18 cellular contexts compared by ENCODE assay signal in genomic region chr7:41224063-41224763, GRCh38.
DNase-seq lines count a peak whose midpoint lies in the region; ATAC-seq, FAIRE-seq and TF ChIP-seq lines count a peak whose summit lies in the region.
"Had no signal": no experiment of that assay in that cellular context is flagged by ENCODE, and none has a peak within 500 bp of the region (broad histone marks: within the 10 kb centered on the region; RNA-seq: fewer than 3 reads in every experiment).

No MANE protein-coding gene starts in this region.

- peak overlapping the region; percentile 18 for H2AFZ ChIP-seq in ACC112 (ENCODE audit: low read length, unreplicated experiment)
- peak overlapping the region; percentile 6 for H2AFZ ChIP-seq in astrocyte (ENCODE audit: low read depth, low read length)

- H3K4me2 ChIP-seq in astrocyte (ENCODE audit: low read length) = peak overlapping the region; percentile 14

- H3K27me3 Mint-ChIP-seq in astrocyte (ENCODE audit: low read depth, unreplicated experiment) = no peaks in the 10 kb centered on the region

- H3K27ac Mint-ChIP-seq in astrocyte (ENCODE audit: unreplicated experiment) = no peak overlapping the region
- H3K27ac Mint-ChIP-seq: mesothelial cell of epicardium had no signal

- no peaks in the 10 kb centered on the region for H3K36me3 ChIP-seq in ACC112 (ENCODE audit: insufficient read depth, low read length)
- H3K36me3 ChIP-seq in astrocyte (ENCODE audit: insufficient read depth, low read length) = no peaks in the 10 kb centered on the region
- H3K36me3 ChIP-seq: HAP-1 had no signal

- no peak for TF ChIP-seq CTCF in astrocyte (IDR thresholded peaks at IDR 0.05; ENCODE audit: insufficient read depth, low read depth, low read length)
- no peak for TF ChIP-seq CTCF in foreskin keratinocyte (conservative IDR thresholded peaks at IDR 0.05)

- no peaks in the 10 kb centered on the region for H3K9me3 Mint-ChIP-seq in astrocyte (ENCODE audit: unreplicated experiment)

- peaks cover 25% of the 10 kb centered on the region for H3K4me1 ChIP-seq in ACC112 (ENCODE audit: control insufficient read depth, insufficient read depth, low read length, unreplicated experiment)
- peaks cover 8% of the 10 kb centered on the region for H3K4me1 ChIP-seq in astrocyte (ENCODE audit: insufficient read depth, low read length)
- peaks cover 26% of the 10 kb centered on the region for H3K4me1 ChIP-seq in foreskin keratinocyte
- H3K4me1 ChIP-seq: HAP-1 had no signal

- FAIRE-seq in astrocyte (lab: Jason Lieb, UNC) = peak; percentile 9
- FAIRE-seq: D721Med had no signal

- DNase-seq in HS-5 (ENCODE audit: low read depth) = peak; percentile 87
- DNase-seq in astrocyte (ENCODE audit: low read depth) = peak; percentile 26
- DNase-seq in foreskin keratinocyte = peak; percentile 98 to 99
- no peak for DNase-seq in nucleus accumbens (lab: John Stamatoyannopoulos, UW)
- DNase-seq in NCI-H2081 (lab: John Stamatoyannopoulos, UW) = no peak
- DNase-seq: ACHN; amygdala; cortex of kidney; Kasumi-1; NCI-H187 treated with DMSO at 0.1 percent for 48 hours; small intestine; stimulated activated naive CD8-positive, alpha-beta T cell treated with anti-CD3 and anti-CD28 coated beads, Interleukin-15, Interleukin-2, amounts not matched to agents 100 U/mL and 50 U/mL, for 24 hours had no signal

- H3K9me3 ChIP-seq in astrocyte (ENCODE audit: insufficient read depth, low read depth, low read length) = no peaks in the 10 kb centered on the region
- H3K9me3 ChIP-seq: HAP-1 had no signal

- H3K27me3 ChIP-seq in ACC112 (ENCODE audit: insufficient read depth, low read length) = no peaks in the 10 kb centered on the region
- H3K27me3 ChIP-seq in astrocyte (ENCODE audit: insufficient read depth, low read length) = no peaks in the 10 kb centered on the region
- no peaks in the 10 kb centered on the region for H3K27me3 ChIP-seq in foreskin keratinocyte

- H3K4me3 Mint-ChIP-seq in astrocyte (ENCODE audit: unreplicated experiment) = no peak overlapping the region
- H3K4me3 Mint-ChIP-seq: mesothelial cell of epicardium had no signal

- ATAC-seq in foreskin keratinocyte (peak; percentile 98), GM18868 (IDR thresholded peaks at IDR 0.05; ENCODE audit: unreplicated experiment) (no peak), HG02642 (IDR thresholded peaks at IDR 0.05; ENCODE audit: poor library complexity, unreplicated experiment) (no peak)
- ATAC-seq: stimulated activated naive CD8-positive, alpha-beta T cell treated with anti-CD3 and anti-CD28 coated beads, Interleukin-15, Interleukin-2, amounts not matched to agents 100 U/mL and 50 U/mL, for 24 hours had no signal

- H3K9ac ChIP-seq in astrocyte (ENCODE audit: low read length) = peak overlapping the region; percentile 25

- H3K36me3 Mint-ChIP-seq in astrocyte (ENCODE audit: low read depth, unreplicated experiment) = peaks cover 2% of the 10 kb centered on the region
- H3K36me3 Mint-ChIP-seq: mesothelial cell of epicardium had no signal

- H3K79me2 ChIP-seq in ACC112 (ENCODE audit: control insufficient read depth, insufficient read depth, low read length, unreplicated experiment) (no peaks in the 10 kb centered on the region), astrocyte (ENCODE audit: insufficient read depth, low read length) (no peaks in the 10 kb centered on the region)

- peak overlapping the region; percentile 85 for H3K27ac ChIP-seq in ACC112 (ENCODE audit: low read depth, low read length)
- H3K27ac ChIP-seq in astrocyte (ENCODE audit: low read depth, low read length) = peak overlapping the region; percentile 45
- peak overlapping the region; percentile 78 for H3K27ac ChIP-seq in foreskin keratinocyte

- H3K4me3 ChIP-seq in ACC112 (ENCODE audit: low read depth, low read length) (no peak overlapping the region), astrocyte (ENCODE audit: insufficient read depth, low read depth, low read length) (no peak overlapping the region)
- H3K4me3 ChIP-seq: HAP-1 had no signal

- no peaks in the 10 kb centered on the region for H4K20me1 ChIP-seq in astrocyte (ENCODE audit: insufficient read depth, low read length)

- H3K4me1 Mint-ChIP-seq in astrocyte (ENCODE audit: low read depth, unreplicated experiment) = peaks cover 7% of the 10 kb centered on the region
- H3K4me1 Mint-ChIP-seq: mesothelial cell of epicardium had no signal

Comparison
In these comparisons a context has a peak if more than half of its experiments do, and no peak if none do; other contexts are left out.
1. DNase-seq: peak in HS-5 (single experiment), astrocyte (single experiment) and foreskin keratinocyte (2 of 2); none in nucleus accumbens (0 of 56) and NCI-H2081 (0 of 2).
2. Peak in every context shown above with its lines, with median percentiles within 50 percentile points of each other: H3K27ac ChIP-seq.